1 cellular context compared by ENCODE assay signal in genomic region chr9:33082538-33083326, GRCh38.
TF ChIP-seq lines count a peak whose summit lies in the region.

No MANE protein-coding gene starts in this region.

TF ChIP-seq in GM23338, 12 proteins besides CTCF, POLR2A, EP300 and RAD21 (continued from another document):
- TF ChIP-seq ZNF462 (CRISPR knock-in tag; IDR thresholded peaks at IDR 0.05) (no peak), EZH2phosphoT487 (IDR thresholded peaks at IDR 0.05; ENCODE audit: unreplicated experiment) (no peak), ZNF331 (CRISPR knock-in tag; IDR thresholded peaks at IDR 0.05; ENCODE audit: low read depth) (no peak), JUNB (IDR thresholded peaks at IDR 0.05; ENCODE audit: unreplicated experiment) (no peak), STAT1 (IDR thresholded peaks at IDR 0.05; ENCODE audit: unreplicated experiment) (no peak), EZH2 (IDR thresholded peaks at IDR 0.05; ENCODE audit: low read depth, unreplicated experiment) (no peak)
- TF ChIP-seq, protein P1, sequence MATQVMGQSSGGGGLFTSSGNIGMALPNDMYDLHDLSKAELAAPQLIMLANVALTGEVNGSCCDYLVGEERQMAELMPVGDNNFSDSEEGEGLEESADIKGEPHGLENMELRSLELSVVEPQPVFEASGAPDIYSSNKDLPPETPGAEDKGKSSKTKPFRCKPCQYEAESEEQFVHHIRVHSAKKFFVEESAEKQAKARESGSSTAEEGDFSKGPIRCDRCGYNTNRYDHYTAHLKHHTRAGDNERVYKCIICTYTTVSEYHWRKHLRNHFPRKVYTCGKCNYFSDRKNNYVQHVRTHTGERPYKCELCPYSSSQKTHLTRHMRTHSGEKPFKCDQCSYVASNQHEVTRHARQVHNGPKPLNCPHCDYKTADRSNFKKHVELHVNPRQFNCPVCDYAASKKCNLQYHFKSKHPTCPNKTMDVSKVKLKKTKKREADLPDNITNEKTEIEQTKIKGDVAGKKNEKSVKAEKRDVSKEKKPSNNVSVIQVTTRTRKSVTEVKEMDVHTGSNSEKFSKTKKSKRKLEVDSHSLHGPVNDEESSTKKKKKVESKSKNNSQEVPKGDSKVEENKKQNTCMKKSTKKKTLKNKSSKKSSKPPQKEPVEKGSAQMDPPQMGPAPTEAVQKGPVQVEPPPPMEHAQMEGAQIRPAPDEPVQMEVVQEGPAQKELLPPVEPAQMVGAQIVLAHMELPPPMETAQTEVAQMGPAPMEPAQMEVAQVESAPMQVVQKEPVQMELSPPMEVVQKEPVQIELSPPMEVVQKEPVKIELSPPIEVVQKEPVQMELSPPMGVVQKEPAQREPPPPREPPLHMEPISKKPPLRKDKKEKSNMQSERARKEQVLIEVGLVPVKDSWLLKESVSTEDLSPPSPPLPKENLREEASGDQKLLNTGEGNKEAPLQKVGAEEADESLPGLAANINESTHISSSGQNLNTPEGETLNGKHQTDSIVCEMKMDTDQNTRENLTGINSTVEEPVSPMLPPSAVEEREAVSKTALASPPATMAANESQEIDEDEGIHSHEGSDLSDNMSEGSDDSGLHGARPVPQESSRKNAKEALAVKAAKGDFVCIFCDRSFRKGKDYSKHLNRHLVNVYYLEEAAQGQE (IDR thresholded peaks at IDR 0.05; ENCODE audit: unreplicated experiment): no peak
